ENCODE assay signal across 11 cellular contexts in the genomic region with DNA sequence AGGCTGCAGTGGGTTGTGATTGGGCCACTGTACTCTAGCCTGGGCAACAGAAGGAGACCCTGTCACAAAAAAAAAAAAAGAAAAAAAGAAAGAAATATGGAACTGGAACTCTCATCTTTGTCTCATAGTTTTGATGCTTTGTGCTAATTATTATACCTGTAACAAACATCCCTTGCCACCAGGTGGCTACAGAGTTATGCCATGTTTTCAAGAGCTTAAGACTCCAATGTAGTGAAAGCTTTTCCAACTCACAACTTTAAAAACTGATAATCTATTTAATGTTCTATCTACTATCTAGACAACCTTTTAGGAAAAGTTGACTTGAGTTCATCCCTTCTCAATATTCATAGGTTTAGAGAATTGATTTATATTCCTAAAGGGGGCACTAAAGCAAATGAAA. TPM values are rescaled to one million over a fixed set of nuclear protein-coding genes. Genes with fewer than 3 reads are reported as not detected.
DNase-seq lines count a peak whose midpoint lies in the region; ATAC-seq and TF ChIP-seq lines count a peak whose summit lies in the region.
"Had no signal": no experiment of that assay in that cellular context is flagged by ENCODE, and none has a peak within 500 bp of the region (broad histone marks: within the 10 kb centered on the region; RNA-seq: fewer than 3 reads in every experiment).

No MANE protein-coding gene starts in this region.

- no peaks in the 10 kb centered on the region for H4K20me1 ChIP-seq in smooth muscle cell (ENCODE audit: low read depth)
- H4K20me1 ChIP-seq: BLaER1 treated with 17β-estradiol and CSF1 and Interleukin-3, amounts not matched to agents 10 nM and 100 nM had no signal

- no peaks in the 10 kb centered on the region for H3K36me3 ChIP-seq in endodermal cell (ENCODE audit: control insufficient read depth, insufficient read depth, low read length)
- no peaks in the 10 kb centered on the region for H3K36me3 ChIP-seq in smooth muscle cell (ENCODE audit: low read depth)
- H3K36me3 ChIP-seq: BLaER1 treated with 17β-estradiol and CSF1 and Interleukin-3, amounts not matched to agents 10 nM and 100 nM had no signal

- no peak overlapping the region for H3K9ac ChIP-seq in endodermal cell (ENCODE audit: extremely low read depth, low read length, poor library complexity, severe bottlenecking)
- no peak overlapping the region for H3K9ac ChIP-seq in smooth muscle cell (ENCODE audit: low read depth)
- H3K9ac ChIP-seq: BLaER1 treated with 17β-estradiol and CSF1 and Interleukin-3, amounts not matched to agents 10 nM and 100 nM had no signal

- H3K27me3 Mint-ChIP-seq in endodermal cell (ENCODE audit: insufficient read depth) (peaks cover 1% of the 10 kb centered on the region), CD14-positive monocyte (ENCODE audit: low read depth in 3 of 3) (peaks cover 0 to 9% (median 2%) of the 10 kb centered on the region in 3 donors)

- no peak overlapping the region for H3K4me3 ChIP-seq in LNCaP clone FGC (ENCODE audit: low read depth, low read length)
- H3K4me3 ChIP-seq in endodermal cell (ENCODE audit: low read length), result no peak overlapping the region
- no peak overlapping the region for H3K4me3 ChIP-seq in smooth muscle cell
- H3K4me3 ChIP-seq: BLaER1 treated with 17β-estradiol and CSF1 and Interleukin-3, amounts not matched to agents 10 nM and 100 nM had no signal

- no peaks in the 10 kb centered on the region for H3K79me2 ChIP-seq in smooth muscle cell (ENCODE audit: low read depth)

- H3K9me3 ChIP-seq in endodermal cell (ENCODE audit: control insufficient read depth, low read length) (no peaks in the 10 kb centered on the region), smooth muscle cell (replicated peaks; ENCODE audit: low read depth) (no peaks in the 10 kb centered on the region)
- H3K9me3 ChIP-seq: BLaER1 treated with 17β-estradiol and CSF1 and Interleukin-3, amounts not matched to agents 10 nM and 100 nM had no signal

- H3K36me3 Mint-ChIP-seq in endodermal cell (ENCODE audit: low read depth) (no peaks in the 10 kb centered on the region), CD14-positive monocyte (no peaks in the 10 kb centered on the region)

- no peak overlapping the region for H3K27ac ChIP-seq in endodermal cell (ENCODE audit: low read depth, low read length)
- H3K27ac ChIP-seq in smooth muscle cell (ENCODE audit: low read depth), result no peak overlapping the region
- H3K27ac ChIP-seq: BLaER1 treated with 17β-estradiol and CSF1 and Interleukin-3, amounts not matched to agents 10 nM and 100 nM had no signal

- no peak for ATAC-seq in HG03432 (IDR thresholded peaks at IDR 0.05; ENCODE audit: unreplicated experiment)

- H3K4me2 ChIP-seq in smooth muscle cell, result no peak overlapping the region
- H3K4me2 ChIP-seq: BLaER1 treated with 17β-estradiol and CSF1 and Interleukin-3, amounts not matched to agents 10 nM and 100 nM had no signal

- no peak overlapping the region for H3K4me3 Mint-ChIP-seq in endodermal cell
- no peak overlapping the region for H3K4me3 Mint-ChIP-seq in CD14-positive monocyte

- no peak overlapping the region for H2AFZ ChIP-seq in smooth muscle cell (ENCODE audit: low read depth)

- H3K4me1 ChIP-seq in endodermal cell (ENCODE audit: control insufficient read depth, insufficient read depth, low read length) (no peaks in the 10 kb centered on the region), smooth muscle cell (ENCODE audit: low read depth) (no peaks in the 10 kb centered on the region)
- H3K4me1 ChIP-seq: BLaER1 treated with 17β-estradiol and CSF1 and Interleukin-3, amounts not matched to agents 10 nM and 100 nM had no signal

- peak; percentile 44 for TF ChIP-seq CTCF in LNCaP clone FGC (IDR thresholded peaks at IDR 0.05; ENCODE audit: control insufficient read depth, extremely low read depth, insufficient read depth)
- TF ChIP-seq CTCF in endodermal cell (conservative IDR thresholded peaks at IDR 0.05), result peak; percentile 84
- peak; percentile 53 for TF ChIP-seq CTCF in smooth muscle cell (IDR thresholded peaks at IDR 0.05; ENCODE audit: borderline replicate concordance, insufficient read depth, poor library complexity, severe bottlenecking)
- TF ChIP-seq CTCF in CD14-positive monocyte (IDR thresholded peaks at IDR 0.05), result no peak

- DNase-seq in NCI-H2081 (lab: John Stamatoyannopoulos, UW), result peak; percentile 29 to 31
- DNase-seq in NCI-H2081 treated with DMSO at 0.1 percent for 48 hours (lab: John Stamatoyannopoulos, UW), result no peak
- DNase-seq in LNCaP clone FGC (ENCODE audit: low read depth), result no peak
- no peak for DNase-seq in endodermal cell
- DNase-seq in smooth muscle cell (lab: John Stamatoyannopoulos, UW; ENCODE audit: unreplicated experiment), result no peak
- DNase-seq in UCSD-AML1 (lab: John Stamatoyannopoulos, UW; ENCODE audit: unreplicated experiment), result no peak
- no peak for DNase-seq in CD14-positive monocyte (ENCODE audit: low spot score)
- DNase-seq: hypothalamus, NCI-H1436 treated with DMSO at 0.1 percent for 48 hours had no signal

- H3K4me1 Mint-ChIP-seq in endodermal cell, result no peaks in the 10 kb centered on the region
- H3K4me1 Mint-ChIP-seq in CD14-positive monocyte, result no peaks in the 10 kb centered on the region

- no peak overlapping the region for H3K27ac Mint-ChIP-seq in endodermal cell
- H3K27ac Mint-ChIP-seq in CD14-positive monocyte, result no peak overlapping the region

- no peaks in the 10 kb centered on the region for H3F3A ChIP-seq in smooth muscle cell (ENCODE audit: low read depth)

- H3K9me3 Mint-ChIP-seq in endodermal cell (no peaks in the 10 kb centered on the region), CD14-positive monocyte (peaks cover 0 to 2% (median 0%) of the 10 kb centered on the region in 7 donors)

- H3K27me3 ChIP-seq in endodermal cell (ENCODE audit: control insufficient read depth, insufficient read depth, low read length, poor library complexity, severe bottlenecking) (no peaks in the 10 kb centered on the region), smooth muscle cell (ENCODE audit: low read depth) (no peaks in the 10 kb centered on the region)

- intact Hi-C loops in CD14-positive monocyte (cut with micrococcal nuclease), result no loop called here

RNA-seq across cellular contexts. Expression of a gene that starts 42.4 kb away (rescaled TPM):
- total RNA-seq in endodermal cell (under 1 TPM in 1 of 2 donors, not detected in 1; 0.90 TPM), smooth muscle cell (0.09 TPM in 2 replicates)
- polyA plus RNA-seq in endodermal cell (2013, experiment 1 of 2), result 0.07 TPM
- not detected for polyA plus RNA-seq in endodermal cell (2013, experiment 2 of 2)
- polyA plus RNA-seq in smooth muscle cell (0.19 TPM in 1 of 2 replicates, not detected in the other), CD14-positive monocyte (not detected)

Comparison
In these comparisons a context has a peak if more than half of its experiments do, and no peak if none do; other contexts are left out.
1. DNase-seq: peak in NCI-H2081 (2 of 2); none in NCI-H2081 treated with DMSO at 0.1 percent for 48 hours (single experiment), LNCaP clone FGC (single experiment), endodermal cell (single experiment), smooth muscle cell (single experiment), UCSD-AML1 (single experiment) and CD14-positive monocyte (single experiment).